Comparison of ENCODE assay signal across 8 cellular contexts in genomic region chr10:80464557-80465466, GRCh38. TPM values are rescaled to one million over a fixed set of nuclear protein-coding genes. Genes with fewer than 3 reads are reported as not detected.
DNase-seq lines count a peak whose midpoint lies in the region; ATAC-seq and TF ChIP-seq lines count a peak whose summit lies in the region.

No MANE protein-coding gene starts in this region.

- peaks cover 98% of the 10 kb centered on the region for H3K4me1 Mint-ChIP-seq in activated CD8-positive, alpha-beta memory T cell treated with anti-CD3 and anti-CD28 coated beads, Interleukin-2, amount 10 ng/mL, durations not matched to agents 7 days and 5 days
- H3K4me1 Mint-ChIP-seq in glutamatergic neuron (ENCODE audit: low read depth, unreplicated experiment) (peaks cover 76% of the 10 kb centered on the region), osteocyte (ENCODE audit: unreplicated experiment) (peaks cover 82% of the 10 kb centered on the region)

- peak; percentile 44 for DNase-seq in activated CD8-positive, alpha-beta memory T cell treated with anti-CD3 and anti-CD28 coated beads, Interleukin-2, amount 10 ng/mL, durations not matched to agents 7 days and 5 days
- DNase-seq in activated CD8-positive, alpha-beta memory T cell treated with anti-CD3 and anti-CD28 coated beads, Interleukin-2, amount 50 U/mL, for 48 hours = no peak
- no peak for DNase-seq in glutamatergic neuron
- no peak for DNase-seq in osteocyte (ENCODE audit: extremely low spot score, unreplicated experiment)
- DNase-seq in T1000 (lab: John Stamatoyannopoulos, UW) = no peak
- DNase-seq in cerebellar nuclear complex (lab: John Stamatoyannopoulos, UW) = no peak

- H3K27ac Mint-ChIP-seq in activated CD8-positive, alpha-beta memory T cell treated with anti-CD3 and anti-CD28 coated beads, Interleukin-2, amount 10 ng/mL, durations not matched to agents 7 days and 5 days = peak overlapping the region; percentile 84
- H3K27ac Mint-ChIP-seq in glutamatergic neuron (ENCODE audit: unreplicated experiment) (peak overlapping the region; percentile 92), osteocyte (ENCODE audit: unreplicated experiment) (peak overlapping the region; percentile 77)

- CTCF ChIA-PET in activated CD8-positive, alpha-beta memory T cell treated with anti-CD3 and anti-CD28 coated beads, Interleukin-2, amount 10 ng/mL, durations not matched to agents 7 days and 5 days (lab: Charles Lee) = interaction anchor here (0.6 to 22.0 kb wide), 9 partner anchors 7 to 48 kb away, joined by 3 to 378 read pairs (median 16); no protein-coding TSS in a partner anchor

- TF ChIP-seq CTCF in VCaP (conservative IDR thresholded peaks at IDR 0.05) (no peak), glutamatergic neuron (IDR thresholded peaks at IDR 0.05; ENCODE audit: partially characterized antibody, unreplicated experiment) (no peak), osteocyte (IDR thresholded peaks at IDR 0.05) (no peak)

- peak overlapping the region; percentile 99 for H3K27ac ChIP-seq in VCaP

- ATAC-seq in activated CD8-positive, alpha-beta memory T cell treated with anti-CD3 and anti-CD28 coated beads, Interleukin-2, amount 10 ng/mL, durations not matched to agents 7 days and 5 days = no peak
- ATAC-seq in HG03135 (IDR thresholded peaks at IDR 0.05; ENCODE audit: unreplicated experiment) = no peak

- H3K36me3 Mint-ChIP-seq in activated CD8-positive, alpha-beta memory T cell treated with anti-CD3 and anti-CD28 coated beads, Interleukin-2, amount 10 ng/mL, durations not matched to agents 7 days and 5 days = peaks cover 26% of the 10 kb centered on the region
- no peaks in the 10 kb centered on the region for H3K36me3 Mint-ChIP-seq in glutamatergic neuron (ENCODE audit: unreplicated experiment)
- peaks cover 5% of the 10 kb centered on the region for H3K36me3 Mint-ChIP-seq in osteocyte (ENCODE audit: unreplicated experiment)

- H3K4me3 Mint-ChIP-seq in activated CD8-positive, alpha-beta memory T cell treated with anti-CD3 and anti-CD28 coated beads, Interleukin-2, amount 10 ng/mL, durations not matched to agents 7 days and 5 days = peak overlapping the region; percentile 67
- H3K4me3 Mint-ChIP-seq in glutamatergic neuron (ENCODE audit: unreplicated experiment) = peak overlapping the region; percentile 68
- H3K4me3 Mint-ChIP-seq in osteocyte (ENCODE audit: unreplicated experiment) = no peak overlapping the region

- H3K9me3 Mint-ChIP-seq in activated CD8-positive, alpha-beta memory T cell treated with anti-CD3 and anti-CD28 coated beads, Interleukin-2, amount 10 ng/mL, durations not matched to agents 7 days and 5 days (ENCODE audit: low read depth) = no peaks in the 10 kb centered on the region
- H3K9me3 Mint-ChIP-seq in glutamatergic neuron (ENCODE audit: unreplicated experiment) (peaks cover 6% of the 10 kb centered on the region), osteocyte (ENCODE audit: unreplicated experiment) (no peaks in the 10 kb centered on the region)

- no peaks in the 10 kb centered on the region for H3K27me3 Mint-ChIP-seq in activated CD8-positive, alpha-beta memory T cell treated with anti-CD3 and anti-CD28 coated beads, Interleukin-2, amount 10 ng/mL, durations not matched to agents 7 days and 5 days
- H3K27me3 Mint-ChIP-seq in glutamatergic neuron (ENCODE audit: unreplicated experiment) = peaks cover 10% of the 10 kb centered on the region
- no peaks in the 10 kb centered on the region for H3K27me3 Mint-ChIP-seq in osteocyte (ENCODE audit: unreplicated experiment)

RNA-seq across cellular contexts. Expression of gene TSPAN14, which starts 10.7 kb away (rescaled TPM):
- total RNA-seq in activated CD8-positive, alpha-beta memory T cell treated with anti-CD3 and anti-CD28 coated beads, Interleukin-2, amount 10 ng/mL, durations not matched to agents 7 days and 5 days = 100 to 1,000 TPM; 100 to 104 TPM
- total RNA-seq in glutamatergic neuron (ENCODE audit: unreplicated experiment) = 141 TPM
- total RNA-seq in osteocyte = 50.7 and 51.4 TPM in 2 replicates

RNA-seq across cellular contexts. Expression of gene PRXL2A, which starts 56.5 kb away (rescaled TPM):
- total RNA-seq in activated CD8-positive, alpha-beta memory T cell treated with anti-CD3 and anti-CD28 coated beads, Interleukin-2, amount 10 ng/mL, durations not matched to agents 7 days and 5 days = 10 to 100 TPM in 1 of 2 experiments, 1 to 10 TPM in 1; 8.1 to 12.2 TPM
- total RNA-seq in glutamatergic neuron (ENCODE audit: unreplicated experiment) (164 TPM), osteocyte (56.8 and 59.2 TPM in 2 replicates)
